20 cellular contexts compared by ENCODE assay signal in genomic region chr22:45910928-45911467, GRCh38.
DNase-seq lines count a peak whose midpoint lies in the region; ATAC-seq and TF ChIP-seq lines count a peak whose summit lies in the region.
"Had no signal": no experiment of that assay in that cellular context is flagged by ENCODE, and none has a peak within 500 bp of the region (broad histone marks: within the 10 kb centered on the region; RNA-seq: fewer than 3 reads in every experiment).

No MANE protein-coding gene starts in this region.

- no peaks in the 10 kb centered on the region for H3K9me2 ChIP-seq in PC-9 (ENCODE audit: insufficient read depth)

- DNase-seq in DMS53 (lab: John Stamatoyannopoulos, UW) (peak; percentile 53), DMS53 treated with DMSO at 0.1 percent for 48 hours (lab: John Stamatoyannopoulos, UW; ENCODE audit: unreplicated experiment) (no peak), PC-9 (no peak), foreskin keratinocyte (no peak), sigmoid colon (no peak), ecto neural progenitor cell (ENCODE audit: low spot score) (no peak), nephron progenitor cell (no peak)
- DNase-seq: C1 segment of cervical spinal cord; CD8-positive, alpha-beta T cell; IMR-90; Karpas-422; NK-92 treated with Interleukin-12 subunit alpha and Interleukin-12 subunit beta, amount 100 ng/mL, for 24 hours; Peyer's patch; SW 1271; T-helper 17 cell had no signal

- intact Hi-C loops in PC-9 (cut with micrococcal nuclease; ENCODE audit: unreplicated experiment) (no loop called here), sigmoid colon (cut with DNase I) (no loop called here)

- H3K4me1 ChIP-seq in PC-9 (replicated peaks; ENCODE audit: insufficient read depth) (peaks cover 48% of the 10 kb centered on the region), foreskin keratinocyte (peaks cover 4% of the 10 kb centered on the region), sigmoid colon (peaks cover 0 to 7% (median 5%) of the 10 kb centered on the region in 4 donors)
- H3K4me1 ChIP-seq: HAP-1, Peyer's patch had no signal

- no peaks in the 10 kb centered on the region for H3K36me3 ChIP-seq in PC-9 (ENCODE audit: low read depth)
- no peaks in the 10 kb centered on the region for H3K36me3 ChIP-seq in sigmoid colon
- H3K36me3 ChIP-seq: HAP-1, Peyer's patch had no signal

- H3K79me2 ChIP-seq in PC-9 (ENCODE audit: low read depth): no peaks in the 10 kb centered on the region

- H3F3A ChIP-seq in PC-9 (ENCODE audit: insufficient read depth, low read depth): peaks cover 25% of the 10 kb centered on the region; the same call in 1 of the 2 replicates

- no peaks in the 10 kb centered on the region for H3K36me3 Mint-ChIP-seq in nephron progenitor cell (ENCODE audit: low read depth)
- H3K36me3 Mint-ChIP-seq: CD8-positive, alpha-beta T cell had no signal

- peaks cover 3% of the 10 kb centered on the region for H3K27me3 Mint-ChIP-seq in nephron progenitor cell (ENCODE audit: low read depth, poor library complexity)

- H3K27me3 ChIP-seq in PC-9 (ENCODE audit: insufficient read depth, low read depth) (no peaks in the 10 kb centered on the region), foreskin keratinocyte (peaks cover 24% of the 10 kb centered on the region), sigmoid colon (peaks cover 0 to 6% (median 0%) of the 10 kb centered on the region in 3 donors)
- H3K27me3 ChIP-seq: Peyer's patch had no signal

- no peak overlapping the region for H2AFZ ChIP-seq in PC-9
- H2AFZ ChIP-seq: GM23248 had no signal

- peak overlapping the region; percentile 64 for H3K4me2 ChIP-seq in PC-9

- H3K4me1 Mint-ChIP-seq in nephron progenitor cell: peaks cover 14% of the 10 kb centered on the region

- WGBS in sigmoid colon, 2 donors: 76 to 79% methylated on average over 17 of the region's 17 CpGs

- no peak for TF ChIP-seq EP300 in sigmoid colon (IDR thresholded peaks at IDR 0.05)

- H3K4me3 ChIP-seq in PC-9 (no peak overlapping the region; the same call in 1 of the 2 replicates), sigmoid colon (no peak overlapping the region)
- H3K4me3 ChIP-seq: GM23248, HAP-1, Peyer's patch, SK-N-MC had no signal

- H3K9me3 ChIP-seq in PC-9 (ENCODE audit: insufficient read depth, low read depth) (0 out of 2 replicates have a peak, but pooled peaks cover 8% of the 10 kb centered on the region), sigmoid colon (no peaks in the 10 kb centered on the region)
- H3K9me3 ChIP-seq: HAP-1 had no signal

- POLR2A ChIA-PET in PC-9 (lab: Charles Lee; ENCODE audit: unreplicated experiment): interaction anchor here (0.7 kb wide), 2 partner anchors 7 to 665 kb away, joined by 3 read pairs; no protein-coding TSS in a partner anchor

- H3K27ac Mint-ChIP-seq in nephron progenitor cell: no peak overlapping the region
- H3K27ac Mint-ChIP-seq: CD8-positive, alpha-beta T cell; T-helper 17 cell had no signal

- peaks cover 5% of the 10 kb centered on the region for H3K9me3 Mint-ChIP-seq in nephron progenitor cell

- no TSS peak for BruUV-seq in PC-9 (replicated peaks; lab: Mats Ljungman, UMichigan)

- H3K27ac ChIP-seq in PC-9 (peak overlapping the region; percentile 62), foreskin keratinocyte (no peak overlapping the region), sigmoid colon (no peak overlapping the region)
- H3K27ac ChIP-seq: 22Rv1, GM23248, Peyer's patch, SK-N-MC had no signal

- no peak for TF ChIP-seq POLR2A in sigmoid colon (IDR thresholded peaks at IDR 0.05)

- ATAC-seq in foreskin keratinocyte (peak; percentile 13), HG02763 (IDR thresholded peaks at IDR 0.05; ENCODE audit: unreplicated experiment) (no peak)
- ATAC-seq: CD8-positive, alpha-beta T cell; T-helper 17 cell had no signal

- CTCF ChIA-PET in PC-9 (lab: Charles Lee): interaction anchor here (1.4 kb wide), 1 partner anchor 47 kb away, joined by 6 read pairs; no protein-coding TSS in a partner anchor

- no peaks in the 10 kb centered on the region for H4K20me1 ChIP-seq in PC-9 (ENCODE audit: insufficient read depth)

- TF ChIP-seq CTCF in PC-9 (conservative IDR thresholded peaks at IDR 0.05) (no peak), foreskin keratinocyte (conservative IDR thresholded peaks at IDR 0.05) (no peak), sigmoid colon (IDR thresholded peaks at IDR 0.05) (no peak), nephron progenitor cell (IDR thresholded peaks at IDR 0.05) (no peak)

- H3K4me3 Mint-ChIP-seq in nephron progenitor cell: no peak overlapping the region
- H3K4me3 Mint-ChIP-seq: CD8-positive, alpha-beta T cell; T-helper 17 cell had no signal
